8 cellular contexts compared by ENCODE assay signal in genomic region chr1:205918955-205919746, GRCh38. TPM values are rescaled to one million over a fixed set of nuclear protein-coding genes. Genes with fewer than 3 reads are reported as not detected.
DNase-seq lines count a peak whose midpoint lies in the region; ATAC-seq and TF ChIP-seq lines count a peak whose summit lies in the region.

No MANE protein-coding gene starts in this region.

- no peaks in the 10 kb centered on the region for H3K9me2 ChIP-seq in Loucy (replicated peaks; ENCODE audit: low read depth, low read length)

- POLR2A ChIA-PET in GM10248 (lab: Yijun Ruan, JAX) = interaction anchor here (0.6 kb wide), 1 partner anchor 909 kb away, joined by 3 read pairs; no protein-coding TSS in a partner anchor

- no peak overlapping the region for H3K27ac Mint-ChIP-seq in activated T-helper 2 cell treated with anti-CD3 and anti-CD28 coated beads, Interferon-gamma antibody, Interleukin-2, Interleukin-4, amounts not matched to agents 10 μg/mL and 5 μg/mL and 100 μg/mL, durations not matched to agents 14 hours and 24 hours and 36 hours

- H3K27ac ChIP-seq in RWPE2 (ENCODE audit: poor library complexity, severe bottlenecking) = no peak overlapping the region
- no peak overlapping the region for H3K27ac ChIP-seq in foreskin keratinocyte
- H3K27ac ChIP-seq in suprapubic skin = no peak overlapping the region

- H3F3A ChIP-seq in Loucy (ENCODE audit: low read depth) = no peaks in the 10 kb centered on the region

- no peak overlapping the region for H3K4me3 ChIP-seq in Loucy (ENCODE audit: low read length, poor library complexity, severe bottlenecking)
- H3K4me3 ChIP-seq in RWPE2 (ENCODE audit: severe bottlenecking) = no peak overlapping the region
- no peak overlapping the region for H3K4me3 ChIP-seq in suprapubic skin

- CTCF ChIA-PET in GM10248 (lab: Yijun Ruan, JAX) = interaction anchor here (0.6 to 9.9 kb wide), 37 partner anchors 8 to 396 kb away, joined by 3 to 228 read pairs (median 4); partner anchors contain the start of genes PM20D1 and SLC26A9

- DNase-seq in GM10248 (ENCODE audit: extremely low spot score) = peak; percentile 78
- DNase-seq in RWPE2 (ENCODE audit: low spot score) = no peak
- DNase-seq in activated T-helper 2 cell treated with anti-CD3 and anti-CD28 coated beads, Interferon-gamma antibody, Interleukin-2, Interleukin-4, amounts not matched to agents 10 μg/mL and 5 μg/mL and 100 μg/mL, durations not matched to agents 14 hours and 24 hours and 36 hours (ENCODE audit: low spot score) = peak; percentile 54
- DNase-seq in foreskin keratinocyte = peak in 1 of 2 donors; percentile 54
- DNase-seq in occipital lobe (lab: John Stamatoyannopoulos, UW) = peak; percentile 79
- peak; percentile 80 to 84 for DNase-seq in suprapubic skin (ENCODE audit: low spot score in 2 of 2)

- no peaks in the 10 kb centered on the region for H3K27me3 Mint-ChIP-seq in activated T-helper 2 cell treated with anti-CD3 and anti-CD28 coated beads, Interferon-gamma antibody, Interleukin-2, Interleukin-4, amounts not matched to agents 10 μg/mL and 5 μg/mL and 100 μg/mL, durations not matched to agents 14 hours and 24 hours and 36 hours (ENCODE audit: low read depth)

- ATAC-seq in RWPE2 (ENCODE audit: low read depth) (peak; percentile 89), foreskin keratinocyte (peak; percentile 70), HG02623 (IDR thresholded peaks at IDR 0.05; ENCODE audit: unreplicated experiment) (no peak)

- H3K4me1 ChIP-seq in Loucy (ENCODE audit: insufficient read depth, low read length, poor library complexity, severe bottlenecking) (peaks cover 11% of the 10 kb centered on the region), RWPE2 (ENCODE audit: insufficient read depth, poor library complexity, severe bottlenecking) (no peaks in the 10 kb centered on the region), foreskin keratinocyte (no peaks in the 10 kb centered on the region), suprapubic skin (peaks cover 2% of the 10 kb centered on the region)

- H3K4me3 Mint-ChIP-seq in activated T-helper 2 cell treated with anti-CD3 and anti-CD28 coated beads, Interferon-gamma antibody, Interleukin-2, Interleukin-4, amounts not matched to agents 10 μg/mL and 5 μg/mL and 100 μg/mL, durations not matched to agents 14 hours and 24 hours and 36 hours (ENCODE audit: low read depth) = no peak overlapping the region

- no peaks in the 10 kb centered on the region for H3K4me1 Mint-ChIP-seq in activated T-helper 2 cell treated with anti-CD3 and anti-CD28 coated beads, Interferon-gamma antibody, Interleukin-2, Interleukin-4, amounts not matched to agents 10 μg/mL and 5 μg/mL and 100 μg/mL, durations not matched to agents 14 hours and 24 hours and 36 hours (ENCODE audit: low read depth)

- H3K9me3 Mint-ChIP-seq in activated T-helper 2 cell treated with anti-CD3 and anti-CD28 coated beads, Interferon-gamma antibody, Interleukin-2, Interleukin-4, amounts not matched to agents 10 μg/mL and 5 μg/mL and 100 μg/mL, durations not matched to agents 14 hours and 24 hours and 36 hours = no peaks in the 10 kb centered on the region

- TF ChIP-seq CTCF in GM10248 (IDR thresholded peaks at IDR 0.05; ENCODE audit: control extremely low read depth, extremely low read depth, low read depth, missing control alignments) (peak; percentile 94), Loucy (conservative IDR thresholded peaks at IDR 0.05; ENCODE audit: low read length) (peak; percentile 93), RWPE2 (IDR thresholded peaks at IDR 0.05; ENCODE audit: poor library complexity, severe bottlenecking) (peak; percentile 93), foreskin keratinocyte (conservative IDR thresholded peaks at IDR 0.05) (peak; percentile 92), suprapubic skin (IDR thresholded peaks at IDR 0.05) (peak; percentile 84 to 90)

- no peak overlapping the region for H3K4me2 ChIP-seq in Loucy (ENCODE audit: low read depth, low read length, poor library complexity, severe bottlenecking)

- H4K20me1 ChIP-seq in Loucy (ENCODE audit: insufficient read depth, low read length, poor library complexity, severe bottlenecking) = no peaks in the 10 kb centered on the region

- TF ChIP-seq POLR2A in suprapubic skin (IDR thresholded peaks at IDR 0.05) = no peak

- H3K9ac ChIP-seq in Loucy (ENCODE audit: low read depth, low read length, poor library complexity, severe bottlenecking) = no peak overlapping the region

- no peaks in the 10 kb centered on the region for H3K9me3 ChIP-seq in Loucy (ENCODE audit: insufficient read depth, low read depth, low read length)
- no peaks in the 10 kb centered on the region for H3K9me3 ChIP-seq in RWPE2 (ENCODE audit: severe bottlenecking)
- no peaks in the 10 kb centered on the region for H3K9me3 ChIP-seq in suprapubic skin

- no peaks in the 10 kb centered on the region for H3K36me3 Mint-ChIP-seq in activated T-helper 2 cell treated with anti-CD3 and anti-CD28 coated beads, Interferon-gamma antibody, Interleukin-2, Interleukin-4, amounts not matched to agents 10 μg/mL and 5 μg/mL and 100 μg/mL, durations not matched to agents 14 hours and 24 hours and 36 hours (ENCODE audit: low read depth)

- intact Hi-C loops in activated T-helper 2 cell treated with anti-CD3 and anti-CD28 coated beads, Interferon-gamma antibody, Interleukin-2, Interleukin-4, amounts not matched to agents 10 μg/mL and 5 μg/mL and 100 μg/mL, durations not matched to agents 14 hours and 24 hours and 36 hours (cut with micrococcal nuclease) = loop anchor here (1.0 to 10.0 kb wide), 4 partner anchors 58 to 264 kb away; no protein-coding TSS in a partner anchor

- WGBS in suprapubic skin = 50% methylated on average over 6 of the region's 8 CpGs

- H3K27me3 ChIP-seq in Loucy (ENCODE audit: insufficient read depth, low read length, poor library complexity, severe bottlenecking) (no peaks in the 10 kb centered on the region), RWPE2 (ENCODE audit: insufficient read depth, poor library complexity, severe bottlenecking) (no peaks in the 10 kb centered on the region), foreskin keratinocyte (peaks cover 1% of the 10 kb centered on the region), suprapubic skin (no peaks in the 10 kb centered on the region)

- no peak overlapping the region for H2AFZ ChIP-seq in Loucy (ENCODE audit: low read length)

- H3K36me3 ChIP-seq in Loucy (ENCODE audit: insufficient read depth, low read length) = no peaks in the 10 kb centered on the region
- H3K36me3 ChIP-seq in RWPE2 (ENCODE audit: low read depth) = no peaks in the 10 kb centered on the region
- no peaks in the 10 kb centered on the region for H3K36me3 ChIP-seq in suprapubic skin

- no peak for TF ChIP-seq EP300 in suprapubic skin (IDR thresholded peaks at IDR 0.05)

- H3K79me2 ChIP-seq in Loucy (ENCODE audit: insufficient read depth, low read length) = no peaks in the 10 kb centered on the region

RNA-seq across cellular contexts. Expression of gene SLC26A9, which starts 24.1 kb away (rescaled TPM):
- total RNA-seq in activated T-helper 2 cell treated with anti-CD3 and anti-CD28 coated beads, Interferon-gamma antibody, Interleukin-2, Interleukin-4, amounts not matched to agents 10 μg/mL and 5 μg/mL and 100 μg/mL, durations not matched to agents 14 hours and 24 hours and 36 hours = not detected in 2 replicates
- not detected in 2 replicates for total RNA-seq in foreskin keratinocyte
- not detected in 2 replicates for polyA plus RNA-seq in foreskin keratinocyte
- total RNA-seq in occipital lobe = not detected
- total RNA-seq in suprapubic skin = 1 to 10 TPM; 5.7 to 7.2 (median 6.6) TPM
